In genomic region chr1:85343612-85344255, GRCh38 we compare ENCODE assay signal across 12 cellular contexts.
DNase-seq lines count a peak whose midpoint lies in the region; ATAC-seq and TF ChIP-seq lines count a peak whose summit lies in the region.
"Had no signal": no experiment of that assay in that cellular context is flagged by ENCODE, and none has a peak within 500 bp of the region (broad histone marks: within the 10 kb centered on the region; RNA-seq: fewer than 3 reads in every experiment).

No MANE protein-coding gene starts in this region.

- no peaks in the 10 kb centered on the region for H4K20me1 ChIP-seq in GM23248 (ENCODE audit: insufficient read depth)
- H4K20me1 ChIP-seq in SK-N-SH (ENCODE audit: insufficient read depth): no peaks in the 10 kb centered on the region

- DNase-seq in GM23248: peak; percentile 83
- DNase-seq in SK-N-SH: no peak
- DNase-seq in fibroblast of pulmonary artery (ENCODE audit: low read depth): peak; percentile 85
- no peak for DNase-seq in psoas muscle
- no peak for DNase-seq in DMS153 treated with DMSO at 0.1 percent for 48 hours (lab: John Stamatoyannopoulos, UW; ENCODE audit: unreplicated experiment)
- no peak for DNase-seq in activated naive CD4-positive, alpha-beta T cell (lab: John Stamatoyannopoulos, UW)
- DNase-seq in anterior cingulate cortex (lab: John Stamatoyannopoulos, UW): no peak
- DNase-seq: activated T-cell treated with anti-CD3 and anti-CD28 coated beads, Interleukin-2, amount 50 U/mL, for 48 hours; DND-41; effector memory CD8-positive, alpha-beta T cell; NCI-H2227 treated with DMSO at 0.1 percent for 48 hours had no signal

- peak in 1 of 2 experiments; percentile 88; a peak in 2 of 4 replicates for TF ChIP-seq EP300 in SK-N-SH (IDR thresholded peaks at IDR 0.05; ENCODE audit: borderline replicate concordance in 1 of 2, low read depth in 1 of 2, low read length in 1 of 2)

- CTCF ChIA-PET in SK-N-SH (lab: Yijun Ruan, JAX): interaction anchor here (0.7 to 3.1 kb wide), 16 partner anchors 8 to 349 kb away, joined by 3 to 13 read pairs (median 4); partner anchors contain the start of genes C1orf52 and CCN1

- H3K27me3 ChIP-seq in GM23248 (replicated peaks; ENCODE audit: insufficient read depth) (no peaks in the 10 kb centered on the region), SK-N-SH (ENCODE audit: insufficient read depth) (no peaks in the 10 kb centered on the region), psoas muscle (ENCODE audit: insufficient read depth in 3 of 3, low read length in 2 of 3) (no peaks in the 10 kb centered on the region)

- H3K36me3 ChIP-seq in GM23248 (ENCODE audit: low read depth): peaks cover 42% of the 10 kb centered on the region
- H3K36me3 ChIP-seq in SK-N-SH (replicated peaks in 1 of 2; ENCODE audit: control insufficient read depth in 1 of 2, insufficient read depth in 2 of 2, low read length in 1 of 2): peaks cover 13 to 17% of the 10 kb centered on the region in 2 experiments
- no peaks in the 10 kb centered on the region for H3K36me3 ChIP-seq in psoas muscle (ENCODE audit: insufficient read depth in 1 of 2, low read depth in 1 of 2)

- H3K79me2 ChIP-seq in GM23248 (ENCODE audit: insufficient read depth) (peaks cover 69% of the 10 kb centered on the region), SK-N-SH (ENCODE audit: insufficient read depth) (peaks cover 68% of the 10 kb centered on the region)

- intact Hi-C loops in psoas muscle (cut with DNase I): loop anchor here (5.0 to 10.0 kb wide), 3 partner anchors 39 to 121 kb away; partner anchors contain the start of gene DDAH1 (in 1 of the 2)

- H3K9me3 ChIP-seq in GM23248 (ENCODE audit: low read depth) (no peaks in the 10 kb centered on the region), SK-N-SH (no peaks in the 10 kb centered on the region), psoas muscle (no peaks in the 10 kb centered on the region)

- no peak for ATAC-seq in psoas muscle
- ATAC-seq in GM19467 (IDR thresholded peaks at IDR 0.05; ENCODE audit: unreplicated experiment): no peak
- ATAC-seq: effector memory CD8-positive, alpha-beta T cell had no signal

- no peaks in the 10 kb centered on the region for H3K9me2 ChIP-seq in GM23248 (ENCODE audit: insufficient read depth)
- no peaks in the 10 kb centered on the region for H3K9me2 ChIP-seq in SK-N-SH

- peak overlapping the region; percentile 17; the same call in 1 of the 2 replicates for H3K4me3 ChIP-seq in GM23248
- H3K4me3 ChIP-seq in SK-N-SH (ENCODE audit: low read depth in 2 of 2, low read length in 1 of 2): no peak overlapping the region; a peak in 1 of 4 replicates
- H3K4me3 ChIP-seq in fibroblast of pulmonary artery (replicated peaks; ENCODE audit: low read depth, low read length): no peak overlapping the region
- H3K4me3 ChIP-seq in psoas muscle: no peak overlapping the region

- H3K4me2 ChIP-seq in GM23248 (ENCODE audit: unreplicated experiment): peak overlapping the region; percentile 71
- H3K4me2 ChIP-seq in SK-N-SH: peak overlapping the region; percentile 60

- H3K4me1 ChIP-seq in GM23248 (ENCODE audit: insufficient read depth) (peaks cover 62% of the 10 kb centered on the region), SK-N-SH (ENCODE audit: control insufficient read depth in 1 of 2, insufficient read depth in 2 of 2, low read depth in 1 of 2, low read length in 1 of 2) (peaks cover 2 to 61% of the 10 kb centered on the region in 2 experiments), psoas muscle (peaks cover 40% of the 10 kb centered on the region)

- POLR2A ChIA-PET in SK-N-SH (lab: Yijun Ruan, JAX): interaction anchor here (0.9 kb wide), 1 partner anchor 121 kb away, joined by 3 read pairs; the partner anchor contains the start of gene DDAH1

- 2 to 3% methylated on average over 1 of the region's 1 CpG for WGBS in GM23248 (ENCODE audit: low coverage in 1 of 2, low lambda C conversion rate in 2 of 2, missing lambda C conversion rate in 2 of 2), 2 experiments
- 15% methylated on average over 1 of the region's 1 CpG for WGBS in SK-N-SH (ENCODE audit: low lambda C conversion rate)
- 7 to 18% (median 10%) methylated on average over 1 of the region's 1 CpG for WGBS in psoas muscle, 3 donors

- no peak for TF ChIP-seq RAD21 in SK-N-SH (IDR thresholded peaks at IDR 0.05; ENCODE audit: low read length)

- H3K27ac ChIP-seq in GM23248 (peak overlapping the region; percentile 80), SK-N-SH (ENCODE audit: low read depth in 2 of 2, low read length in 1 of 2) (peak overlapping the region; percentile 70 to 98; a peak in 3 of 4 replicates), psoas muscle (peak overlapping the region; percentile 53)

- H2AFZ ChIP-seq in GM23248 (no peak overlapping the region), SK-N-SH (ENCODE audit: low read depth) (no peak overlapping the region)

- peaks cover 75% of the 10 kb centered on the region for H3F3A ChIP-seq in GM23248 (ENCODE audit: insufficient read depth)
- peaks cover 53% of the 10 kb centered on the region for H3F3A ChIP-seq in SK-N-SH (replicated peaks; ENCODE audit: insufficient read depth)

- H3K9ac ChIP-seq in GM23248 (peak overlapping the region; percentile 50), SK-N-SH (peak overlapping the region; percentile 67)

- in situ Hi-C loops in GM23248 (cut with MboI): no loop called here

- TF ChIP-seq CTCF in SK-N-SH (IDR thresholded peaks at IDR 0.05) (no peak), fibroblast of pulmonary artery (IDR thresholded peaks at IDR 0.05; ENCODE audit: low read length, missing control alignments) (no peak), psoas muscle (IDR thresholded peaks at IDR 0.05) (no peak)

TF ChIP-seq in SK-N-SH, 30 proteins besides CTCF, POLR2A, EP300 and RAD21 (continues in another document):
- TF ChIP-seq RFX5 (IDR thresholded peaks at IDR 0.05; ENCODE audit: low read length) (no peak), TEAD4 (IDR thresholded peaks at IDR 0.05; ENCODE audit: borderline replicate concordance, insufficient read depth) (peak; percentile 94), TAF1 (IDR thresholded peaks at IDR 0.05; ENCODE audit: borderline replicate concordance, low read depth, low read length) (0 out of 2 replicates have a peak, but pooled peaks have one; percentile 21), SMC3 (IDR thresholded peaks at IDR 0.05; ENCODE audit: low read depth, low read length) (no peak), POLR2AphosphoS5 (IDR thresholded peaks at IDR 0.05; ENCODE audit: low read depth, low read length) (peak; percentile 11; the same call in 1 of the 2 replicates), FOSL2 (IDR thresholded peaks at IDR 0.05; ENCODE audit: borderline replicate concordance, low read depth) (peak; percentile 31), ELF1 (IDR thresholded peaks at IDR 0.05) (no peak; the same call in 1 of the 2 replicates), FOXM1 (IDR thresholded peaks at IDR 0.05; ENCODE audit: low read depth) (peak; percentile 88), FOXJ3 (CRISPR knock-in tag; IDR thresholded peaks at IDR 0.05) (no peak), EZH2phosphoT487 (IDR thresholded peaks at IDR 0.05; ENCODE audit: borderline replicate concordance, low read depth) (no peak), RXRA (IDR thresholded peaks at IDR 0.05; ENCODE audit: borderline replicate concordance, low read depth) (no peak), RCOR1 (IDR thresholded peaks at IDR 0.05; ENCODE audit: low read length) (no peak), CHD2 (IDR thresholded peaks at IDR 0.05; ENCODE audit: low read length, partially characterized antibody) (no peak), NFIC (IDR thresholded peaks at IDR 0.05; ENCODE audit: borderline replicate concordance) (peak; percentile 43; the same call in 1 of the 2 replicates), PBX3 (IDR thresholded peaks at IDR 0.05) (peak; percentile 43), TCF12 (IDR thresholded peaks at IDR 0.05) (peak; percentile 77), MEF2A (IDR thresholded peaks at IDR 0.05; ENCODE audit: borderline replicate concordance, low read depth) (peak; percentile 43; the same call in 1 of the 2 replicates), GABPA (IDR thresholded peaks at IDR 0.05; ENCODE audit: low read depth) (no peak), NRF1 (IDR thresholded peaks at IDR 0.05; ENCODE audit: low read depth, low read length) (no peak), MXI1 (IDR thresholded peaks at IDR 0.05; ENCODE audit: low read depth, low read length) (no peak), JUND (IDR thresholded peaks at IDR 0.05) (peak; percentile 53; the same call in 1 of the 2 replicates), GATA2 (CRISPR knock-in tag; IDR thresholded peaks at IDR 0.05) (no peak)
- TF ChIP-seq, protein P1, sequence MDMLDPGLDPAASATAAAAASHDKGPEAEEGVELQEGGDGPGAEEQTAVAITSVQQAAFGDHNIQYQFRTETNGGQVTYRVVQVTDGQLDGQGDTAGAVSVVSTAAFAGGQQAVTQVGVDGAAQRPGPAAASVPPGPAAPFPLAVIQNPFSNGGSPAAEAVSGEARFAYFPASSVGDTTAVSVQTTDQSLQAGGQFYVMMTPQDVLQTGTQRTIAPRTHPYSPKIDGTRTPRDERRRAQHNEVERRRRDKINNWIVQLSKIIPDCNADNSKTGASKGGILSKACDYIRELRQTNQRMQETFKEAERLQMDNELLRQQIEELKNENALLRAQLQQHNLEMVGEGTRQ (IDR thresholded peaks at IDR 0.05; ENCODE audit: borderline replicate concordance, low read depth, low read length): no peak
- TF ChIP-seq, protein P2, sequence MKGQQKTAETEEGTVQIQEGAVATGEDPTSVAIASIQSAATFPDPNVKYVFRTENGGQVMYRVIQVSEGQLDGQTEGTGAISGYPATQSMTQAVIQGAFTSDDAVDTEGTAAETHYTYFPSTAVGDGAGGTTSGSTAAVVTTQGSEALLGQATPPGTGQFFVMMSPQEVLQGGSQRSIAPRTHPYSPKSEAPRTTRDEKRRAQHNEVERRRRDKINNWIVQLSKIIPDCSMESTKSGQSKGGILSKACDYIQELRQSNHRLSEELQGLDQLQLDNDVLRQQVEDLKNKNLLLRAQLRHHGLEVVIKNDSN (IDR thresholded peaks at IDR 0.05; ENCODE audit: borderline replicate concordance, low read depth): no peak
- TF ChIP-seq, protein P3, sequence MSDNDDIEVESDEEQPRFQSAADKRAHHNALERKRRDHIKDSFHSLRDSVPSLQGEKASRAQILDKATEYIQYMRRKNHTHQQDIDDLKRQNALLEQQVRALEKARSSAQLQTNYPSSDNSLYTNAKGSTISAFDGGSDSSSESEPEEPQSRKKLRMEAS (IDR thresholded peaks at IDR 0.05; ENCODE audit: low read depth): no peak; the same call in 1 of the 2 replicates

Comparison
In these comparisons a context has a peak if more than half of its experiments do, and no peak if none do; other contexts are left out.
1. DNase-seq: peak in GM23248 (single experiment) and fibroblast of pulmonary artery (single experiment); none in SK-N-SH (single experiment), psoas muscle (0 of 2), DMS153 treated with DMSO at 0.1 percent for 48 hours (single experiment), activated naive CD4-positive, alpha-beta T cell (0 of 4) and anterior cingulate cortex (0 of 58).
2. Peak in every context shown above with its lines, with median percentiles within 50 percentile points of each other: H3K27ac ChIP-seq.